Comparison of ENCODE assay signal across 22 cellular contexts in the genomic region with DNA sequence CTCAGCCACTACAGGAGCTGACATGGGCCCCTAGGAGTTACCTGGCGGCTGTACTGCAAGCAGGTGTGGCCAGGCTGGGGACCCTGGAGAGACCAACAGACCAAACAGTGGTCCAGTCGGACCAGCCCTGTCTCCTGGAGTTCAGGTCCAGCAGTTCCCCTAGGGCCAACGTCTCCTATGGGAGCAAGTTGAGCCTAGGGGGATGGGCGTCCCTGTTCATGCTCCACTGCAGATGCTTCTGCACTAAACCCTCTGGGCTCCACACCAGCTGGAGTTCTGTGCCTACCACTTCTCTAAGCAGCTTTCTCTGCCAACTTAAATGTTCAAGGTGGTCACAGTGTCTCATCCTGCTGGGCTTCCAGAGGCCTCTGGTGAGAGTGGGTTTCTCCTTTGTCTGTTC. TPM values are rescaled to one million over a fixed set of nuclear protein-coding genes. Genes with fewer than 3 reads are reported as not detected.
DNase-seq lines count a peak whose midpoint lies in the region; ATAC-seq and TF ChIP-seq lines count a peak whose summit lies in the region.
"Had no signal": no experiment of that assay in that cellular context is flagged by ENCODE, and none has a peak within 500 bp of the region (broad histone marks: within the 10 kb centered on the region; RNA-seq: fewer than 3 reads in every experiment).

No MANE protein-coding gene starts in this region.

- no peaks in the 10 kb centered on the region for H3K27me3 ChIP-seq in trophoblast cell (ENCODE audit: insufficient read depth, low read length)
- no peaks in the 10 kb centered on the region for H3K27me3 ChIP-seq in H9 (ENCODE audit: insufficient read depth, low read length)

- H3K9me3 Mint-ChIP-seq in T-helper 2 cell treated with Interferon-gamma antibody and Interleukin-4, amounts not matched to agents 5 μg/mL and 100 μg/mL, for 36 hours = no peaks in the 10 kb centered on the region
- no peaks in the 10 kb centered on the region; a peak in 1 of 5 replicates for H3K9me3 Mint-ChIP-seq in H9

- no peaks in the 10 kb centered on the region for H3K36me3 ChIP-seq in trophoblast cell (ENCODE audit: control insufficient read depth in 1 of 2, insufficient read depth in 2 of 2, low read length in 2 of 2)

- no peak for TF ChIP-seq CTCF in H9 (conservative IDR thresholded peaks at IDR 0.05)

- no peaks in the 10 kb centered on the region for H3K27me3 Mint-ChIP-seq in T-helper 2 cell treated with Interferon-gamma antibody and Interleukin-4, amounts not matched to agents 5 μg/mL and 100 μg/mL, for 36 hours (ENCODE audit: low read depth)
- H3K27me3 Mint-ChIP-seq in H9 (ENCODE audit: low read depth) = no peaks in the 10 kb centered on the region
- H3K27me3 Mint-ChIP-seq: CD8-positive, alpha-beta memory T cell had no signal

- no peak overlapping the region for H2BK15ac ChIP-seq in H9 (ENCODE audit: low read depth, low read length)

- no peak overlapping the region for H3K27ac Mint-ChIP-seq in T-helper 2 cell treated with Interferon-gamma antibody and Interleukin-4, amounts not matched to agents 5 μg/mL and 100 μg/mL, for 36 hours
- no peak overlapping the region for H3K27ac Mint-ChIP-seq in H9
- H3K27ac Mint-ChIP-seq: CD8-positive, alpha-beta memory T cell had no signal

- ATAC-seq in GM21447 (IDR thresholded peaks at IDR 0.05; ENCODE audit: unreplicated experiment) = no peak
- ATAC-seq: A549, PC-3 had no signal

- no peak overlapping the region for H2BK120ac ChIP-seq in trophoblast cell (ENCODE audit: insufficient read depth, low read length, poor library complexity)
- H2BK120ac ChIP-seq in H9 (ENCODE audit: low read depth, low read length, poor library complexity, severe bottlenecking) = no peak overlapping the region

- H3K14ac ChIP-seq in trophoblast cell (ENCODE audit: low read length) = no peak overlapping the region
- no peak overlapping the region for H3K14ac ChIP-seq in H9 (ENCODE audit: insufficient read depth, low read length)

- no peak overlapping the region for H3K4me2 ChIP-seq in trophoblast cell (ENCODE audit: low read length)
- no peak overlapping the region for H3K4me2 ChIP-seq in H9 (ENCODE audit: insufficient read depth, insufficient read length, low read length)
- H3K4me2 ChIP-seq: A549, KMS-11 had no signal

- H4K5ac ChIP-seq in H9 (ENCODE audit: insufficient read length, low read depth, low read length) = no peak overlapping the region

- H3K23me2 ChIP-seq in H9 (ENCODE audit: insufficient read length, low read depth, low read length, poor library complexity, severe bottlenecking) = no peaks in the 10 kb centered on the region

- H3K4ac ChIP-seq in trophoblast cell (ENCODE audit: low read depth, low read length) (no peak overlapping the region), H9 (ENCODE audit: low read depth, low read length) (no peak overlapping the region)

- no peak overlapping the region for H2BK20ac ChIP-seq in H9 (ENCODE audit: low read depth, low read length, poor library complexity, severe bottlenecking)

- H2BK5ac ChIP-seq in trophoblast cell (ENCODE audit: low read depth, low read length, poor library complexity) = no peak overlapping the region
- H2BK5ac ChIP-seq in H9 (ENCODE audit: insufficient read length, low read length) = no peak overlapping the region

- H2BK12ac ChIP-seq in trophoblast cell (ENCODE audit: low read length) = no peak overlapping the region
- H2BK12ac ChIP-seq in H9 (ENCODE audit: insufficient read length, low read depth, low read length) = no peak overlapping the region

- H3K9me3 ChIP-seq in trophoblast cell (ENCODE audit: insufficient read depth, low read depth, low read length) (no peaks in the 10 kb centered on the region), H9 (ENCODE audit: control insufficient read depth, low read depth, low read length) (no peaks in the 10 kb centered on the region)
- H3K9me3 ChIP-seq: A549 had no signal

- H4K91ac ChIP-seq in trophoblast cell (ENCODE audit: low read depth, low read length) (no peak overlapping the region), H9 (ENCODE audit: insufficient read length, low read depth, low read length) (no peak overlapping the region)

- H3K9ac ChIP-seq in trophoblast cell (ENCODE audit: low read length) (no peak overlapping the region), H9 (ENCODE audit: extremely low read depth, insufficient read length, low read length) (no peak overlapping the region)
- H3K9ac ChIP-seq: KMS-11 had no signal

- WGBS in trophoblast cell (ENCODE audit: extremely low coverage, insufficient coverage, insufficient read length) = no CpG with 5 or more reads among the region's 4 CpGs
- WGBS in H9 (ENCODE audit: extremely low coverage, insufficient read length, low lambda C conversion rate) = no CpG with 5 or more reads among the region's 4 CpGs

- peaks cover 9% of the 10 kb centered on the region for H3K4me1 Mint-ChIP-seq in T-helper 2 cell treated with Interferon-gamma antibody and Interleukin-4, amounts not matched to agents 5 μg/mL and 100 μg/mL, for 36 hours (ENCODE audit: low read depth)
- peaks cover 8% of the 10 kb centered on the region in 2 experiments for H3K4me1 Mint-ChIP-seq in H9

- peak overlapping the region; percentile 12 for H3K4me3 ChIP-seq in trophoblast cell (ENCODE audit: low read depth, low read length)
- H3K4me3 ChIP-seq: A549 had no signal

- no peaks in the 10 kb centered on the region for H3K4me1 ChIP-seq in trophoblast cell (ENCODE audit: control insufficient read depth in 1 of 2, insufficient read depth in 2 of 2, low read length in 2 of 2)
- no peaks in the 10 kb centered on the region for H3K4me1 ChIP-seq in H9 (ENCODE audit: insufficient read depth, low read length)
- H3K4me1 ChIP-seq: A549 had no signal

- no peak overlapping the region for H3K18ac ChIP-seq in trophoblast cell (ENCODE audit: low read length)
- H3K18ac ChIP-seq in H9 (ENCODE audit: insufficient read length, low read depth, low read length) = no peak overlapping the region

- H2AFZ ChIP-seq in trophoblast cell (ENCODE audit: insufficient read depth, low read length, poor library complexity) (no peak overlapping the region), H9 (ENCODE audit: low read length) (no peak overlapping the region)

- H4K8ac ChIP-seq in trophoblast cell (ENCODE audit: low read depth, low read length) (no peak overlapping the region), H9 (replicated peaks; ENCODE audit: insufficient read length, low read depth, low read length) (no peak overlapping the region)

- no peaks in the 10 kb centered on the region for H4K20me1 ChIP-seq in H9 (ENCODE audit: control insufficient read depth, insufficient read depth, insufficient read length)

- H2AK5ac ChIP-seq in trophoblast cell (ENCODE audit: low read length) (no peak overlapping the region), H9 (ENCODE audit: insufficient read length, low read length) (no peak overlapping the region)

- no peak overlapping the region for H3K23ac ChIP-seq in trophoblast cell (ENCODE audit: low read length)
- H3K23ac ChIP-seq in H9 (ENCODE audit: insufficient read length, low read depth, low read length) = no peak overlapping the region

- H3K4me3 Mint-ChIP-seq in T-helper 2 cell treated with Interferon-gamma antibody and Interleukin-4, amounts not matched to agents 5 μg/mL and 100 μg/mL, for 36 hours = no peak overlapping the region
- no peak overlapping the region for H3K4me3 Mint-ChIP-seq in H9
- H3K4me3 Mint-ChIP-seq: CD8-positive, alpha-beta memory T cell had no signal

- H3K36me3 Mint-ChIP-seq in T-helper 2 cell treated with Interferon-gamma antibody and Interleukin-4, amounts not matched to agents 5 μg/mL and 100 μg/mL, for 36 hours (ENCODE audit: low read depth) = no peaks in the 10 kb centered on the region
- H3K36me3 Mint-ChIP-seq in H9 (ENCODE audit: insufficient read depth in 1 of 3, low read depth in 3 of 3) = peaks cover 0 to 3% (median 0%) of the 10 kb centered on the region in 3 experiments; a peak in 1 of 7 replicates

- peak; percentile 72 for DNase-seq in NCI-H82 (lab: John Stamatoyannopoulos, UW)
- DNase-seq in NCI-H82 treated with DMSO at 0.1 percent for 48 hours (lab: John Stamatoyannopoulos, UW; ENCODE audit: unreplicated experiment) = no peak
- DNase-seq in NCI-H1694 treated with DMSO at 0.1 percent for 48 hours (lab: John Stamatoyannopoulos, UW) = peak; percentile 47
- DNase-seq in NCI-H526 treated with DMSO at 0.1 percent for 48 hours (lab: John Stamatoyannopoulos, UW) = peak; percentile 1
- DNase-seq in trophoblast cell = no peak
- DNase-seq in T-helper 2 cell treated with Interferon-gamma antibody and Interleukin-4, amounts not matched to agents 5 μg/mL and 100 μg/mL, for 36 hours (ENCODE audit: low spot score) = no peak
- DNase-seq in H9 = no peak
- DNase-seq: C1 segment of cervical spinal cord; CD8-positive, alpha-beta memory T cell; DMS79; NCI-H2029 treated with DMSO at 0.1 percent for 48 hours; NCI-H226; PC-3; RPMI8226; SIG-M5; T-helper 1 cell had no signal

- no peak overlapping the region for H4K12ac ChIP-seq in trophoblast cell (ENCODE audit: low read depth, low read length)

- H3K56ac ChIP-seq in H9 (ENCODE audit: insufficient read length, low read depth, low read length) = no peak overlapping the region

- no peak overlapping the region for H3T11ph ChIP-seq in H9 (ENCODE audit: low read length)

- no peaks in the 10 kb centered on the region for H3K79me2 ChIP-seq in trophoblast cell (ENCODE audit: control insufficient read depth, insufficient read depth, low read length, poor library complexity)
- H3K79me2 ChIP-seq in H9 (ENCODE audit: insufficient read depth, low read length) = no peaks in the 10 kb centered on the region

- H3K27ac ChIP-seq in trophoblast cell (ENCODE audit: low read depth, low read length) = no peak overlapping the region
- no peak overlapping the region for H3K27ac ChIP-seq in H9 (ENCODE audit: insufficient read length, low read depth, low read length)
- H3K27ac ChIP-seq: A549, KMS-11 had no signal

- no peaks in the 10 kb centered on the region for H3K79me1 ChIP-seq in trophoblast cell (ENCODE audit: low read length)
- H3K79me1 ChIP-seq in H9 (ENCODE audit: insufficient read depth, low read depth, low read length, poor library complexity, severe bottlenecking) = no peaks in the 10 kb centered on the region

RNA-seq across cellular contexts. Expression of a gene that starts 20.6 kb away (rescaled TPM):
- polyA plus RNA-seq in trophoblast cell (2013) = not detected in 2 replicates
- total RNA-seq in H9 (2021) = not detected in 2 replicates
- total RNA-seq: CD8-positive, alpha-beta memory T cell; HT-29; M059J; PC-3 had no signal
- polyA plus RNA-seq: A549; CD8-positive, alpha-beta memory T cell had no signal

RNA-seq across cellular contexts. Expression of a gene that starts 37.5 kb away (rescaled TPM):
- 0.01 TPM in 1 of 2 replicates, not detected in the other for polyA plus RNA-seq in trophoblast cell (2013)
- total RNA-seq in H9 (2021) = not detected in 2 replicates
- total RNA-seq: CD8-positive, alpha-beta memory T cell; H4; HT-29; PC-3 had no signal
- polyA plus RNA-seq: A549; CD8-positive, alpha-beta memory T cell had no signal

RNA-seq across cellular contexts. Expression of a gene that starts 40.5 kb away (rescaled TPM):
- not detected in 2 replicates for polyA plus RNA-seq in trophoblast cell (2013)
- total RNA-seq in H9 (2021) = not detected in 2 replicates
- total RNA-seq: CD8-positive, alpha-beta memory T cell; H4; HT-29; M059J; PC-3 had no signal
- polyA plus RNA-seq: A549 had no signal

Comparison
In these comparisons a context has a peak if more than half of its experiments do, and no peak if none do; other contexts are left out.
1. DNase-seq: peak in NCI-H82 (single experiment), NCI-H1694 treated with DMSO at 0.1 percent for 48 hours (single experiment) and NCI-H526 treated with DMSO at 0.1 percent for 48 hours (single experiment); none in NCI-H82 treated with DMSO at 0.1 percent for 48 hours (single experiment), trophoblast cell (0 of 2), T-helper 2 cell treated with Interferon-gamma antibody and Interleukin-4, amounts not matched to agents 5 μg/mL and 100 μg/mL, for 36 hours (single experiment) and H9 (single experiment).